19 cellular contexts compared by ENCODE assay signal in the genomic region with DNA sequence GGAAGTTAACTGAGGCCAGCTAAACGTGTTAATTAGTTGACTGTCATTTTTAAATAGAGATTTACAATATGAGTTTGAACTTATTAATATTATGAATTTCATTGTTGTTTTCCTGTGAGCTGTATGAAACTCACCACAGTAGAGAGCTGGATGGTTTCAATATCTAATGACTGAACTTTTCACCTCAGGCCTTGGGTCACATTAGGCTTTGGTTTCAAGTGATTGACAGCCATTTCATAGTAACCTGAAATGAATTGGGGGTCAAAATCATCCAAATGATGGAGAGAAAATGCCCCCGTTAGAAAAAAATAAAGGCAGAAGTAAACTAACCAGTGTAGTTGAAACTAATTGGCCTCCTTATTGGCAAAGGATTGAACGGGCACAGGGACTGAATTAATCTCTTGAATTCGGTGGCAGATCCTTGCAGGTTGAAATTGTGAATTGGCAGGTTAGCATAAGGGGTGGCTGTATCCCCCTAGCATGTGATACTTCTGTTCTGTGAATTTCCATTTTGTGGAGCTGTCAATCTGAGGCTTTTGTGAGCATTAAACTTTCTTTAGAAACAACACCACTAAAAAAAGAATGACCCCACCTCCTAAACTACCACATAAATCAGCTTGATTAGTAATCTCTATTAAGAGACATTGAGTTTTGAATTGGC.
DNase-seq lines count a peak whose midpoint lies in the region; ATAC-seq and TF ChIP-seq lines count a peak whose summit lies in the region.
"Had no signal": no experiment of that assay in that cellular context is flagged by ENCODE, and none has a peak within 500 bp of the region (broad histone marks: within the 10 kb centered on the region; RNA-seq: fewer than 3 reads in every experiment).

No MANE protein-coding gene starts in this region.

- no peaks in the 10 kb centered on the region for H3K36me3 Mint-ChIP-seq in glutamatergic neuron (ENCODE audit: unreplicated experiment)
- no peaks in the 10 kb centered on the region for H3K36me3 Mint-ChIP-seq in type B pancreatic cell
- H3K36me3 Mint-ChIP-seq: activated naive CD8-positive, alpha-beta T cell had no signal

- DNase-seq in Ammon's horn (ENCODE audit: low spot score) (peak; percentile 4), glutamatergic neuron (no peak), NCI-H526 (lab: John Stamatoyannopoulos, UW) (no peak), mucosa of gallbladder (ENCODE audit: low spot score) (no peak), type B pancreatic cell (ENCODE audit: extremely low spot score, unreplicated experiment) (no peak)
- DNase-seq: 8988T; activated CD4-positive, CD25-positive, alpha-beta regulatory T cell; activated CD8-positive, alpha-beta memory T cell treated with anti-CD3 and anti-CD28 coated beads, Interleukin-2, amount 50 U/mL, for 48 hours; EL; NCI-H1105; NCI-H510A; RPMI8226; small intestine had no signal

- TF ChIP-seq CTCF in glutamatergic neuron (IDR thresholded peaks at IDR 0.05; ENCODE audit: partially characterized antibody, unreplicated experiment) (no peak), type B pancreatic cell (conservative IDR thresholded peaks at IDR 0.05) (no peak)

- H3K4me1 Mint-ChIP-seq in glutamatergic neuron (ENCODE audit: low read depth, unreplicated experiment) (peaks cover 4% of the 10 kb centered on the region), type B pancreatic cell (ENCODE audit: unreplicated experiment) (peaks cover 6% of the 10 kb centered on the region)
- H3K4me1 Mint-ChIP-seq: central memory CD8-positive, alpha-beta T cell had no signal

- H3K4me3 Mint-ChIP-seq in glutamatergic neuron (ENCODE audit: unreplicated experiment) (no peak overlapping the region), type B pancreatic cell (no peak overlapping the region)
- H3K4me3 Mint-ChIP-seq: activated naive CD8-positive, alpha-beta T cell; central memory CD8-positive, alpha-beta T cell; IgD-negative memory B cell had no signal

- H3K9me3 Mint-ChIP-seq in glutamatergic neuron (ENCODE audit: unreplicated experiment) (no peaks in the 10 kb centered on the region), type B pancreatic cell (no peaks in the 10 kb centered on the region)
- H3K9me3 Mint-ChIP-seq: central memory CD8-positive, alpha-beta T cell had no signal

- H3K27ac Mint-ChIP-seq in glutamatergic neuron (ENCODE audit: unreplicated experiment), result no peak overlapping the region
- H3K27ac Mint-ChIP-seq in type B pancreatic cell, result no peak overlapping the region
- H3K27ac Mint-ChIP-seq: activated naive CD8-positive, alpha-beta T cell; IgD-negative memory B cell had no signal

- H3K27me3 Mint-ChIP-seq in glutamatergic neuron (ENCODE audit: unreplicated experiment) (no peaks in the 10 kb centered on the region), type B pancreatic cell (no peaks in the 10 kb centered on the region)
- H3K27me3 Mint-ChIP-seq: central memory CD8-positive, alpha-beta T cell; IgD-negative memory B cell had no signal

- ATAC-seq in GM19438 (IDR thresholded peaks at IDR 0.05; ENCODE audit: low read depth, unreplicated experiment) (peak; percentile 48), HG02798 (IDR thresholded peaks at IDR 0.05; ENCODE audit: poor library complexity, unreplicated experiment) (peak; percentile 64), HG03565 (IDR thresholded peaks at IDR 0.05; ENCODE audit: unreplicated experiment) (peak; percentile 47)
